8 cellular contexts compared by ENCODE assay signal in the genomic region with DNA sequence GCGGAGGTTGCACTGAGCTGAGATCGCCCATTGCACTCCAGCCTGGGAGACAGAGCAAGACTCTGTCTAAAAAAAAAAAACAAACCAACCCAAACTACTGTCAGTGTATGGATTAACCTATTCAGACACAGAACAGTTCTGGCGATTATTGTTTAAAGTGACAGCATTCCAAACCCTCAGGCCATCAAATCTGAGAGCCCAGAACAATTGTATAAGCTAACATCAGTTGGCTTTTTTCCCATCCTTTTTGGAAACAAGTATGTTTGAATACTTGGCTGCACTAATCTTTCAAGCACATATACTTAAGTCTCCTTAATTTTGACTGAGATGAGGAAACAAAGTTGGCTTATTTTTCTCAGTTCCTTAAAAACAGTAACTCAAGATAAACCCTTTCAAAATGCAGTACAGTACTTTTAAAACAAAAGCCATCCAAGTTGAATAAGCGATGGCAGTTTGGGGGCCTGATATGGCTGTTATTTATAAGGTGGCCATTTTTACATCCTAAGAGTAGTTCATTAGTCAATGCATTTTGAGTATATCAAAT. TPM values are rescaled to one million over a fixed set of nuclear protein-coding genes. Genes with fewer than 3 reads are reported as not detected.
A peak's percentile ranks its signal among the peaks of the same experiment; 100 is the strongest.
DNase-seq lines count a peak whose midpoint lies in the region; ATAC-seq, FAIRE-seq and TF ChIP-seq lines count a peak whose summit lies in the region.

No MANE protein-coding gene starts in this region.

- peaks cover 27 to 61% (median 39%) of the 10 kb centered on the region in 11 experiments for H3K36me3 ChIP-seq in BLaER1 treated with 17β-estradiol and CSF1 and Interleukin-3, amounts not matched to agents 10 nM and 100 nM
- H3K36me3 ChIP-seq in HUES64 (ENCODE audit: insufficient read depth, low read length) (peaks cover 30% of the 10 kb centered on the region), astrocyte (ENCODE audit: insufficient read depth, low read length) (peaks cover 16% of the 10 kb centered on the region), adrenal gland (replicated peaks in 1 of 2) (peaks cover 0 to 26% of the 10 kb centered on the region in 2 donors)

- no peak for TF ChIP-seq POLR2A in adrenal gland (IDR thresholded peaks at IDR 0.05)

- peak overlapping the region; percentile 93 for H3K4me3 Mint-ChIP-seq in astrocyte (ENCODE audit: unreplicated experiment)
- peak overlapping the region; percentile 78 to 98 (median 94) for H3K4me3 Mint-ChIP-seq in naive thymus-derived CD8-positive, alpha-beta T cell

- peak overlapping the region; percentile 39 to 95 (median 87); a peak in 21 of 22 replicates for H3K27ac ChIP-seq in BLaER1 treated with 17β-estradiol and CSF1 and Interleukin-3, amounts not matched to agents 10 nM and 100 nM
- H3K27ac ChIP-seq in HUES64 (ENCODE audit: low read depth, low read length) (no peak overlapping the region), astrocyte (ENCODE audit: low read depth, low read length) (no peak overlapping the region), adrenal gland (peak overlapping the region in 2 of 5 donors; percentile 96 to 98)

- DNase-seq in astrocyte (ENCODE audit: low read depth), result no peak
- no peak for DNase-seq in naive thymus-derived CD8-positive, alpha-beta T cell
- no peak for DNase-seq in adrenal gland
- no peak for DNase-seq in KG1 (lab: John Stamatoyannopoulos, UW)
- no peak for DNase-seq in NCI-H2081 treated with DMSO at 0.1 percent for 48 hours (lab: John Stamatoyannopoulos, UW)
- DNase-seq in NCI-H345 (lab: John Stamatoyannopoulos, UW), result no peak

- no peak for ATAC-seq in naive thymus-derived CD8-positive, alpha-beta T cell

- intact Hi-C loops in adrenal gland (cut with DNase I), result loop anchor here in 1 of 2 donors (10.0 kb wide), 2 partner anchors 53 to 173 kb away; a partner anchor contains a TSS

- no peak for FAIRE-seq in astrocyte (lab: Jason Lieb, UNC)

- peaks cover 9% of the 10 kb centered on the region for H3K4me1 Mint-ChIP-seq in astrocyte (ENCODE audit: low read depth, unreplicated experiment)
- peaks cover 19 to 44% (median 34%) of the 10 kb centered on the region in 4 donors for H3K4me1 Mint-ChIP-seq in naive thymus-derived CD8-positive, alpha-beta T cell

- POLR2A ChIA-PET in naive thymus-derived CD8-positive, alpha-beta T cell (lab: Charles Lee), result interaction anchor here (0.6 to 2.0 kb wide), 5 partner anchors 32 to 294 kb away, joined by 4 to 14 read pairs (median 5); a partner anchor contains a TSS

- no peak overlapping the region for H2AFZ ChIP-seq in astrocyte (ENCODE audit: low read depth, low read length)

- H3K9me3 ChIP-seq in BLaER1 treated with 17β-estradiol and CSF1 and Interleukin-3, amounts not matched to agents 10 nM and 100 nM (replicated peaks in 1 of 11), result peaks cover 0 to 14% (median 9%) of the 10 kb centered on the region in 11 experiments; a peak in 11 of 22 replicates
- H3K9me3 ChIP-seq in HUES64 (ENCODE audit: insufficient read depth, low read depth, low read length) (peaks cover 6% of the 10 kb centered on the region), astrocyte (ENCODE audit: insufficient read depth, low read depth, low read length) (no peaks in the 10 kb centered on the region), adrenal gland (replicated peaks in 1 of 3) (no peaks in the 10 kb centered on the region)

- H3K27ac Mint-ChIP-seq in astrocyte (ENCODE audit: unreplicated experiment), result no peak overlapping the region
- H3K27ac Mint-ChIP-seq in naive thymus-derived CD8-positive, alpha-beta T cell, result peak overlapping the region in 9 of 10 donors; percentile 92 to 99 (median 97)

- H3K4me3 ChIP-seq in BLaER1 treated with 17β-estradiol and CSF1 and Interleukin-3, amounts not matched to agents 10 nM and 100 nM, result peak overlapping the region in 4 of 10 experiments; percentile 75 to 87 (median 83); a peak in 6 of 20 replicates
- H3K4me3 ChIP-seq in HUES64 (ENCODE audit: low read length) (peak overlapping the region; percentile 89; the same call in 1 of the 2 replicates), astrocyte (ENCODE audit: insufficient read depth, low read depth, low read length) (no peak overlapping the region), adrenal gland (peak overlapping the region in 1 of 4 donors; percentile 66)

- H3K27me3 Mint-ChIP-seq in astrocyte (ENCODE audit: low read depth, unreplicated experiment), result no peaks in the 10 kb centered on the region
- H3K27me3 Mint-ChIP-seq in naive thymus-derived CD8-positive, alpha-beta T cell, result no peaks in the 10 kb centered on the region

- peak overlapping the region in 10 of 11 experiments; percentile 23 to 92 (median 88); a peak in 14 of 22 replicates for H3K9ac ChIP-seq in BLaER1 treated with 17β-estradiol and CSF1 and Interleukin-3, amounts not matched to agents 10 nM and 100 nM
- H3K9ac ChIP-seq in HUES64 (ENCODE audit: low read depth, low read length), result no peak overlapping the region
- H3K9ac ChIP-seq in astrocyte (ENCODE audit: low read length), result peak overlapping the region; percentile 51

- WGBS in HUES64, result 90% methylated on average over 3 of the region's 4 CpGs
- 77 to 83% (median 80%) methylated on average over 4 of the region's 4 CpGs for WGBS in adrenal gland, 4 donors

- H3K9me3 Mint-ChIP-seq in astrocyte (ENCODE audit: unreplicated experiment), result no peaks in the 10 kb centered on the region
- H3K9me3 Mint-ChIP-seq in naive thymus-derived CD8-positive, alpha-beta T cell, result no peaks in the 10 kb centered on the region

- peaks cover 0 to 33% (median 20%) of the 10 kb centered on the region in 11 experiments; a peak in 15 of 22 replicates for H4K20me1 ChIP-seq in BLaER1 treated with 17β-estradiol and CSF1 and Interleukin-3, amounts not matched to agents 10 nM and 100 nM
- H4K20me1 ChIP-seq in astrocyte (ENCODE audit: insufficient read depth, low read length), result peaks cover 26% of the 10 kb centered on the region

- H3K36me3 Mint-ChIP-seq in astrocyte (ENCODE audit: low read depth, unreplicated experiment), result peaks cover 14% of the 10 kb centered on the region
- peaks cover 0 to 54% (median 11%) of the 10 kb centered on the region in 3 donors for H3K36me3 Mint-ChIP-seq in naive thymus-derived CD8-positive, alpha-beta T cell

- peaks cover 20 to 61% (median 35%) of the 10 kb centered on the region in 10 experiments for H3K4me1 ChIP-seq in BLaER1 treated with 17β-estradiol and CSF1 and Interleukin-3, amounts not matched to agents 10 nM and 100 nM
- H3K4me1 ChIP-seq in HUES64 (ENCODE audit: insufficient read depth, low read length), result peaks cover 4% of the 10 kb centered on the region; the same call in 1 of the 2 replicates
- peaks cover 16% of the 10 kb centered on the region for H3K4me1 ChIP-seq in astrocyte (ENCODE audit: insufficient read depth, low read length)
- peaks cover 13 to 20% of the 10 kb centered on the region in 2 donors for H3K4me1 ChIP-seq in adrenal gland (replicated peaks in 1 of 2)

- peaks cover 46% of the 10 kb centered on the region for H3K79me2 ChIP-seq in astrocyte (ENCODE audit: insufficient read depth, low read length)

- H3K4me2 ChIP-seq in BLaER1 treated with 17β-estradiol and CSF1 and Interleukin-3, amounts not matched to agents 10 nM and 100 nM, result peak overlapping the region in 10 of 11 experiments; percentile 18 to 96 (median 89); a peak in 18 of 22 replicates
- peak overlapping the region; percentile 91 for H3K4me2 ChIP-seq in astrocyte (ENCODE audit: low read length)

- TF ChIP-seq CTCF in astrocyte (IDR thresholded peaks at IDR 0.05; ENCODE audit: insufficient read depth, low read depth, low read length) (no peak), adrenal gland (IDR thresholded peaks at IDR 0.05) (no peak)

- no peaks in the 10 kb centered on the region for H3K27me3 ChIP-seq in BLaER1 treated with 17β-estradiol and CSF1 and Interleukin-3, amounts not matched to agents 10 nM and 100 nM
- no peaks in the 10 kb centered on the region for H3K27me3 ChIP-seq in HUES64 (ENCODE audit: insufficient read depth, low read length)
- no peaks in the 10 kb centered on the region for H3K27me3 ChIP-seq in astrocyte (ENCODE audit: insufficient read depth, low read length)
- no peaks in the 10 kb centered on the region for H3K27me3 ChIP-seq in adrenal gland

RNA-seq across cellular contexts. Expression of a gene that starts 1.4 kb away (rescaled TPM):
- polyA plus RNA-seq in HUES64 (2013, experiment 1 of 2), result 41.6 TPM
- polyA plus RNA-seq in HUES64 (2013, experiment 2 of 2), result 47.5 TPM
- total RNA-seq in astrocyte, result 19.0 and 21.5 TPM in 2 replicates
- 10 to 100 TPM; 37.3 to 37.6 TPM for total RNA-seq in naive thymus-derived CD8-positive, alpha-beta T cell
- 10 to 100 TPM; 60.9 to 87.3 (median 69.3) TPM for polyA plus RNA-seq in naive thymus-derived CD8-positive, alpha-beta T cell
- total RNA-seq in adrenal gland, result 10 to 100 TPM; 10.3 to 72.6 (median 34.0) TPM
- polyA plus RNA-seq in adrenal gland, result 10 to 100 TPM; 42.0 to 57.9 (median 46.7) TPM

RNA-seq across cellular contexts. Expression of a gene that starts 1.5 kb away (rescaled TPM):
- polyA plus RNA-seq in HUES64 (2013, experiment 1 of 2), result 41.9 TPM
- polyA plus RNA-seq in HUES64 (2013, experiment 2 of 2), result 46.1 TPM
- 21.9 and 25.7 TPM in 2 replicates for total RNA-seq in astrocyte
- total RNA-seq in naive thymus-derived CD8-positive, alpha-beta T cell, result 10 to 100 TPM; 37.0 to 37.6 TPM
- 10 to 100 TPM; 31.6 to 39.6 (median 35.1) TPM for polyA plus RNA-seq in naive thymus-derived CD8-positive, alpha-beta T cell
- 100 to 1,000 TPM in 1 of 8 donors, 10 to 100 TPM in 7; 46.0 to 152 (median 61.8) TPM for total RNA-seq in adrenal gland
- polyA plus RNA-seq in adrenal gland, result 10 to 100 TPM; 20.6 to 62.3 (median 21.5) TPM

RNA-seq across cellular contexts. Expression of a gene that starts 53.2 kb away (rescaled TPM):
- 2.0 TPM for polyA plus RNA-seq in HUES64 (2013, experiment 1 of 2)
- 3.1 TPM for polyA plus RNA-seq in HUES64 (2013, experiment 2 of 2)
- 4.0 and 5.5 TPM in 2 replicates for total RNA-seq in astrocyte
- not detected for total RNA-seq in naive thymus-derived CD8-positive, alpha-beta T cell
- polyA plus RNA-seq in naive thymus-derived CD8-positive, alpha-beta T cell, result 1 to 10 TPM in 1 of 3 donors, under 1 TPM in 2; 0.23 to 2.2 (median 0.57) TPM
- 1 to 10 TPM; 1.0 to 4.0 (median 2.2) TPM for total RNA-seq in adrenal gland
- under 1 TPM; 0.17 to 0.68 (median 0.32) TPM for polyA plus RNA-seq in adrenal gland

Comparison
In these comparisons a context has a peak if more than half of its experiments do, and no peak if none do; other contexts are left out.
1. H3K27ac ChIP-seq: peak in BLaER1 treated with 17β-estradiol and CSF1 and Interleukin-3, amounts not matched to agents 10 nM and 100 nM (11 of 11); none in HUES64 (single experiment) and astrocyte (single experiment).